In the genomic region with DNA sequence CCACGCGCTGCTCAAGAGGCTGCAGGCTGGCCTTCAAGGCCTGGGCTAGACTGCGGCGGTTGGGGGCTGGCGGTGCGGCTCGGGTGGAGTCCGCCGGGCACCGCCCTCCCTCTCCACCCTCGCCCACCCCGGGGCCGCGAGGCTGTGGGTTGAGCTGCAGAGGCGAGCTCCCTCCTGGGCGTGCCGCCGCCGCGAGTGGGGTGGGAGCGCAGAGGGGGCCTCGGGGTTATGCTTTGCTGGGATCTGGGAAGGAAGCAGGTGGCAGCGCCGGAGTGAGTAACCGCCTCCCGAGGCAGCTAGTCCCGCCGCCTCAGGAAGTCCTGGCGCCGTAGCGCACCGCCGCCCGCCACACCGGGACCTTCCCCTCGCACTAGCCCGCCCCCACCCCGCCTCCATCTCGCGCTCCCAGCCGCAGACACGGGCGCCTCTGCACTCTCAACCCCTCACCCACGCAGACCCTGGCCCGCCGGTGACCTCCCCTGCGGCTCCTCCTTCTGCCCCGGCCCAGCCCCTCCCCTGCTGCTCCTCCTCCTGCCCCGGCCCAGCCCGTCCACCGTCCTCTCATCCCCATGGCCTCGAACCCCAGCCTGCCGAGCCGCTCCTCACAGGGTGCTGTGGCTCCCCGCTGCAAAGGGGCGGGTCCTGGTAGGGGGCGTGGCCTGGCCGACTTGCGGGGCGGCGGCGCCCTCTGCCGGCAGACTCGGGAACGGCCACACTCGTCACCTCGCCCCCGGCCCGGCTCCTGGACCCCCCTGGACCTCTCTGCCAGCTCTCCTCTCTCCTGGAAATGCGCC, we compare ENCODE assay signal across 1 cellular context.
A peak's percentile ranks its signal among the peaks of the same experiment; 100 is the strongest.
TF ChIP-seq lines count a peak whose summit lies in the region.

No MANE protein-coding gene starts in this region.

TF ChIP-seq in IMR-90, 13 proteins besides CTCF, POLR2A, EP300 and RAD21:
- no peak for TF ChIP-seq NFE2L2 (IDR thresholded peaks at IDR 0.05; ENCODE audit: low read depth, low read length)
- TF ChIP-seq MXI1 (IDR thresholded peaks at IDR 0.05; ENCODE audit: borderline replicate concordance, low read depth, low read length) = peak; percentile 40; the same call in 1 of the 2 replicates
- peak; percentile 63; the same call in 1 of the 2 replicates for TF ChIP-seq MAZ (IDR thresholded peaks at IDR 0.05; ENCODE audit: borderline replicate concordance, low read depth, low read length)
- TF ChIP-seq SMC3 (IDR thresholded peaks at IDR 0.05; ENCODE audit: low read depth, low read length) = peak; percentile 73
